Comparison of ENCODE assay signal across 1 cellular context in genomic region chr18:50458366-50458765, GRCh38.
TF ChIP-seq lines count a peak whose summit lies in the region.

No MANE protein-coding gene starts in this region.

TF ChIP-seq in SK-N-SH treated with all-trans-retinoic acid at 6 μM for 48 hours, 23 proteins besides CTCF, POLR2A, EP300 and RAD21 (continued from another document):
- no peak for TF ChIP-seq CSDC2 (CRISPR knock-in tag; IDR thresholded peaks at IDR 0.05)
- no peak for TF ChIP-seq PPARA (CRISPR knock-in tag; IDR thresholded peaks at IDR 0.05; ENCODE audit: borderline replicate concordance)
- no peak for TF ChIP-seq TSHZ2 (CRISPR knock-in tag; IDR thresholded peaks at IDR 0.05)
- TF ChIP-seq ZC3H10 (CRISPR knock-in tag; IDR thresholded peaks at IDR 0.05): no peak
- no peak for TF ChIP-seq TCF4 (CRISPR knock-in tag; IDR thresholded peaks at IDR 0.05; ENCODE audit: borderline replicate concordance)
- TF ChIP-seq GLIS3 (CRISPR knock-in tag; IDR thresholded peaks at IDR 0.05): no peak
TF ChIP-seq in SK-N-SH treated with all-trans-retinoic acid at 6 μM for 48 hours: peak in this region for 0.
